In genomic region chr17:31216053-31216751, GRCh38 we compare ENCODE assay signal across 8 cellular contexts.
DNase-seq lines count a peak whose midpoint lies in the region; ATAC-seq and TF ChIP-seq lines count a peak whose summit lies in the region.

No MANE protein-coding gene starts in this region.

- H3K27ac ChIP-seq in RWPE1 = no peak overlapping the region

- DNase-seq in DMS114 treated with DMSO at 0.1 percent for 48 hours (lab: John Stamatoyannopoulos, UW; ENCODE audit: unreplicated experiment) (peak; percentile 36), RWPE1 (ENCODE audit: low spot score) (peak; percentile 16), fibroblast of the aortic adventitia (ENCODE audit: low read depth) (peak; percentile 92), retinal pigment epithelial cell (ENCODE audit: low read depth) (peak; percentile 27), T-helper 9 cell (no peak), mesenteric fat pad (ENCODE audit: low spot score) (no peak)
- DNase-seq in Jurkat, Clone E6-1 (ENCODE audit: low read depth, low spot score) = peak; percentile 44

- no peak for ATAC-seq in GM18858 (IDR thresholded peaks at IDR 0.05; ENCODE audit: unreplicated experiment)

- POLR2A ChIA-PET in RWPE1 (lab: Yijun Ruan, JAX; ENCODE audit: low non-redundant PET) = interaction anchor here (0.8 kb wide), 1 partner anchor 162 kb away, joined by 3 read pairs; no protein-coding TSS in a partner anchor

- no peak overlapping the region for H3K4me3 ChIP-seq in Jurkat, Clone E6-1 (ENCODE audit: low read length)
- H3K4me3 ChIP-seq in fibroblast of the aortic adventitia (ENCODE audit: low read depth, low read length) = no peak overlapping the region
- H3K4me3 ChIP-seq in retinal pigment epithelial cell (ENCODE audit: low read length) = no peak overlapping the region

- CTCF ChIA-PET in RWPE1 (lab: Yijun Ruan, JAX) = interaction anchor here (0.6 to 1.5 kb wide), 6 partner anchors 8 to 201 kb away, joined by 3 to 7 read pairs (median 4); no protein-coding TSS in a partner anchor

- TF ChIP-seq CTCF in RWPE1 (conservative IDR thresholded peaks at IDR 0.05; ENCODE audit: low read depth) = peak; percentile 64
- peak; percentile 37 for TF ChIP-seq CTCF in fibroblast of the aortic adventitia (IDR thresholded peaks at IDR 0.05; ENCODE audit: insufficient read depth, low read length)
- peak; percentile 21 for TF ChIP-seq CTCF in retinal pigment epithelial cell (conservative IDR thresholded peaks at IDR 0.05; ENCODE audit: low read depth, low read length)

Comparison
In these comparisons a context has a peak if more than half of its experiments do, and no peak if none do; other contexts are left out.
1. DNase-seq: peak in DMS114 treated with DMSO at 0.1 percent for 48 hours (single experiment), Jurkat, Clone E6-1 (single experiment), RWPE1 (single experiment), fibroblast of the aortic adventitia (single experiment) and retinal pigment epithelial cell (single experiment); none in T-helper 9 cell (single experiment) and mesenteric fat pad (single experiment).
2. Peak in every context shown above with its lines, with median percentiles within 50 percentile points of each other: CTCF ChIP-seq.